Comparison of ENCODE assay signal across 12 cellular contexts in the genomic region with DNA sequence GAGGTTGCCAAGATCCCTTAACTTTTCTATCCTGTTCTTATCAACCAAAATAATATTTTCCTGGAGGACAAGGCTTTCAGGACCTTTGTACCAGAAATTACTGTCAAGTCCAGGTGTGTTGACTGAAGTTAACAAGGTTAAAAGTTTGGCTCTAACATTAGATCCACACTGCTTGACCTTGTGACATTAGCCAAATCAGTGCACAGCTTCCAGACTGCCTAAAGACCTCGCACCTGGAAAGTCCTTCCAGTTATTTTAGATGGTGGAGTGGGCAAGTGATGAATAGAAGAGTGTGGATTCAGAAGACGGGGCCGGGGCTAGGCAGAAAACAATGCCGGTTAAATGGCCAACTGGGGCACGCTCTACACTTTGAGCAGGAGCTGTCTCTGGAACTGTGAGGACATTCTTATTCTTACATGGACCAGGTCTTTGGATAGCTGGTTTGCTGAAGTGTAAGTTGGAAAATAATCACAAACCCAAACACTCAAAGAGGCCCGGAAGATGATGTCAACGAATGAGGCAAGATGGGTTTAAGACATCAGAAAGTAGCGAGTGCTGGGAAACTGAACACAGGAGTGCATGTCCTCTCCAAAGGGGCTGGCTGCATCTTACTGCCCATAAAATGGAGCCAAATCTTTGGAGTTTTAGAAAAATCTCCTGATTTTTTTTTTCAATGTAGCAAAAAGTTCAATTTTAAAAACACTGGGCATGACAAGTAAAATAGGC. TPM values are rescaled to one million over a fixed set of nuclear protein-coding genes. Genes with fewer than 3 reads are reported as not detected.
A peak's percentile ranks its signal among the peaks of the same experiment; 100 is the strongest.
DNase-seq lines count a peak whose midpoint lies in the region; ATAC-seq, FAIRE-seq and TF ChIP-seq lines count a peak whose summit lies in the region.
"Had no signal": no experiment of that assay in that cellular context is flagged by ENCODE, and none has a peak within 500 bp of the region (broad histone marks: within the 10 kb centered on the region; RNA-seq: fewer than 3 reads in every experiment).

No MANE protein-coding gene starts in this region.

- no peaks in the 10 kb centered on the region for H3K9me2 ChIP-seq in HCT116 (ENCODE audit: insufficient read depth)

- H3K4me3 ChIP-seq in HCT116 (replicated peaks in 1 of 2; ENCODE audit: low read depth in 1 of 2, low read length in 2 of 2) (no peak overlapping the region), astrocyte (ENCODE audit: insufficient read depth, low read depth, low read length) (no peak overlapping the region), right cardiac atrium (ENCODE audit: low read length) (no peak overlapping the region)

- FAIRE-seq in astrocyte (lab: Jason Lieb, UNC) = no peak
- FAIRE-seq: H1 had no signal

- TF ChIP-seq POLR2A in HCT116 (IDR thresholded peaks at IDR 0.05; ENCODE audit: borderline replicate concordance, extremely low read depth, insufficient read depth, insufficient read length) = no peak

- TF ChIP-seq RAD21 in HCT116 (IDR thresholded peaks at IDR 0.05; ENCODE audit: low read depth) = no peak

- H3K36me3 ChIP-seq in HCT116 (ENCODE audit: control insufficient read depth in 1 of 2, insufficient read depth in 2 of 2, low read length in 2 of 2) (peaks cover 18 to 20% of the 10 kb centered on the region in 2 experiments), astrocyte (ENCODE audit: insufficient read depth, low read length) (peaks cover 17% of the 10 kb centered on the region)

- H3K9me3 ChIP-seq in HCT116 (ENCODE audit: control insufficient read depth in 1 of 2, insufficient read depth in 1 of 2, low read depth in 1 of 2, low read length in 2 of 2) = no peaks in the 10 kb centered on the region
- H3K9me3 ChIP-seq in astrocyte (ENCODE audit: insufficient read depth, low read depth, low read length) = no peaks in the 10 kb centered on the region
- H3K9me3 ChIP-seq in right cardiac atrium (ENCODE audit: control insufficient read depth, low read length) = no peaks in the 10 kb centered on the region

- H3K9ac ChIP-seq in HCT116 (ENCODE audit: low read length) = no peak overlapping the region
- peak overlapping the region; percentile 48 for H3K9ac ChIP-seq in astrocyte (ENCODE audit: low read length)

- no peak for TF ChIP-seq CTCF in HCT116 (IDR thresholded peaks at IDR 0.05 in 2 of 3, conservative IDR thresholded peaks at IDR 0.05 in 1 of 3; ENCODE audit: borderline replicate concordance in 1 of 3, insufficient read depth in 1 of 3, low read depth in 2 of 3, low read length in 2 of 3)
- no peak for TF ChIP-seq CTCF in astrocyte (IDR thresholded peaks at IDR 0.05; ENCODE audit: insufficient read depth, low read depth, low read length)
- TF ChIP-seq CTCF in Calu3 (IDR thresholded peaks at IDR 0.05; ENCODE audit: unreplicated experiment) = no peak

- H3K4me3 Mint-ChIP-seq in astrocyte (ENCODE audit: unreplicated experiment) (no peak overlapping the region), Calu3 (ENCODE audit: low read depth, unreplicated experiment) (no peak overlapping the region)
- no peak overlapping the region for H3K4me3 Mint-ChIP-seq in stimulated activated memory B cell treated with anti-CD40 and anti-IgM and Interleukin-4, amounts not matched to agents 10 μg/mL and 1 μg/mL and 100 μg/mL, for 72 hours
- H3K4me3 Mint-ChIP-seq: activated B cell treated with CpG ODN at 0.5 μM for 24 hours had no signal

- H3K36me3 Mint-ChIP-seq in astrocyte (ENCODE audit: low read depth, unreplicated experiment) (peaks cover 10% of the 10 kb centered on the region), Calu3 (ENCODE audit: insufficient read depth, unreplicated experiment) (peaks cover 13% of the 10 kb centered on the region)
- H3K36me3 Mint-ChIP-seq in stimulated activated memory B cell treated with anti-CD40 and anti-IgM and Interleukin-4, amounts not matched to agents 10 μg/mL and 1 μg/mL and 100 μg/mL, for 72 hours = peaks cover 77% of the 10 kb centered on the region

- RAD21 ChIA-PET in HCT116 (lab: Charles Lee; ENCODE audit: low non-redundant PET in 1 of 2, low total read pairs in 2 of 2, uncharacterized antibody in 2 of 2, unreplicated experiment in 2 of 2) = interaction anchor here in 1 of 2 experiments (0.8 to 1.5 kb wide), 4 partner anchors 85 to 214 kb away, joined by 3 read pairs; a partner anchor contains a TSS

- no peaks in the 10 kb centered on the region for H3K9me3 Mint-ChIP-seq in astrocyte (ENCODE audit: unreplicated experiment)
- H3K9me3 Mint-ChIP-seq in stimulated activated memory B cell treated with anti-CD40 and anti-IgM and Interleukin-4, amounts not matched to agents 10 μg/mL and 1 μg/mL and 100 μg/mL, for 72 hours = no peaks in the 10 kb centered on the region
- no peaks in the 10 kb centered on the region for H3K9me3 Mint-ChIP-seq in Calu3 (ENCODE audit: low read depth, unreplicated experiment)
- H3K9me3 Mint-ChIP-seq: activated B cell treated with CpG ODN at 0.5 μM for 24 hours had no signal

- no peak for DNase-seq in HCT116 (ENCODE audit: low read depth, low spot score)
- no peak for DNase-seq in astrocyte (ENCODE audit: low read depth)
- no peak for DNase-seq in right cardiac atrium
- no peak for DNase-seq in Calu3
- DNase-seq in activated CD4-positive, alpha-beta T cell treated with anti-CD3 and anti-CD28 coated beads, Interleukin-2, amount 50 U/mL, for 4 hours = no peak
- DNase-seq in activated effector memory CD4-positive, alpha-beta T cell treated with Interleukin-2 at 50 U/mL for 16 hours = no peak
- DNase-seq: activated B cell treated with CpG ODN at 0.5 μM for 24 hours, NCI-H1417, SIG-M5 had no signal

- 75% methylated on average over 8 of the region's 8 CpGs for WGBS in right cardiac atrium

- H3K27ac ChIP-seq in HCT116 (ENCODE audit: low read depth, low read length) = no peak overlapping the region
- peak overlapping the region; percentile 72 for H3K27ac ChIP-seq in astrocyte (ENCODE audit: low read depth, low read length)
- peak overlapping the region; percentile 82 for H3K27ac ChIP-seq in right cardiac atrium (ENCODE audit: low read length)

- BruUV-seq in HCT116 (replicated peaks; lab: Mats Ljungman, UMichigan) (no TSS peak), Calu3 (replicated peaks; lab: Mats Ljungman, UMichigan) (no TSS peak)

- CTCF ChIA-PET in HCT116 (lab: Charles Lee) = interaction anchor here (0.8 to 4.3 kb wide), 14 partner anchors 12 to 457 kb away, joined by 3 to 33 read pairs (median 6); no protein-coding TSS in a partner anchor
- CTCF ChIA-PET in Calu3 (lab: Charles Lee) = interaction anchor here (0.9 to 4.1 kb wide), 6 partner anchors 85 to 454 kb away, joined by 3 to 17 read pairs (median 3); no protein-coding TSS in a partner anchor

- H3K27me3 Mint-ChIP-seq in astrocyte (ENCODE audit: low read depth, unreplicated experiment) (no peaks in the 10 kb centered on the region), Calu3 (ENCODE audit: unreplicated experiment) (no peaks in the 10 kb centered on the region)
- H3K27me3 Mint-ChIP-seq in stimulated activated memory B cell treated with anti-CD40 and anti-IgM and Interleukin-4, amounts not matched to agents 10 μg/mL and 1 μg/mL and 100 μg/mL, for 72 hours = no peaks in the 10 kb centered on the region
- H3K27me3 Mint-ChIP-seq: activated B cell treated with CpG ODN at 0.5 μM for 24 hours had no signal

- H4K20me1 ChIP-seq in HCT116 (ENCODE audit: insufficient read depth) (no peaks in the 10 kb centered on the region), astrocyte (ENCODE audit: insufficient read depth, low read length) (no peaks in the 10 kb centered on the region)

- H3K27ac Mint-ChIP-seq in astrocyte (ENCODE audit: unreplicated experiment) (peak overlapping the region; percentile 88), Calu3 (ENCODE audit: unreplicated experiment) (no peak overlapping the region)
- peak overlapping the region; percentile 57 for H3K27ac Mint-ChIP-seq in stimulated activated memory B cell treated with anti-CD40 and anti-IgM and Interleukin-4, amounts not matched to agents 10 μg/mL and 1 μg/mL and 100 μg/mL, for 72 hours
- H3K27ac Mint-ChIP-seq: activated B cell treated with CpG ODN at 0.5 μM for 24 hours had no signal

- H2AFZ ChIP-seq in HCT116 (ENCODE audit: low read depth, low read length, poor library complexity, severe bottlenecking) (no peak overlapping the region), astrocyte (ENCODE audit: low read depth, low read length) (peak overlapping the region; percentile 7)

- H3K79me2 ChIP-seq in HCT116 (ENCODE audit: insufficient read depth, low read length) (no peaks in the 10 kb centered on the region), astrocyte (ENCODE audit: insufficient read depth, low read length) (no peaks in the 10 kb centered on the region)

- H3K4me1 Mint-ChIP-seq in astrocyte (ENCODE audit: low read depth, unreplicated experiment) (peaks cover 18% of the 10 kb centered on the region), Calu3 (ENCODE audit: low read depth, unreplicated experiment) (no peaks in the 10 kb centered on the region)
- H3K4me1 Mint-ChIP-seq in stimulated activated memory B cell treated with anti-CD40 and anti-IgM and Interleukin-4, amounts not matched to agents 10 μg/mL and 1 μg/mL and 100 μg/mL, for 72 hours = peaks cover 30% of the 10 kb centered on the region

- no peak for ATAC-seq in HCT116
- peak; percentile 8 to 46 for ATAC-seq in right cardiac atrium
- ATAC-seq in stimulated activated memory B cell treated with anti-CD40 and anti-IgM and Interleukin-4, amounts not matched to agents 10 μg/mL and 1 μg/mL and 100 μg/mL, for 72 hours = no peak
- ATAC-seq in GM19455 (IDR thresholded peaks at IDR 0.05; ENCODE audit: unreplicated experiment) = no peak

- POLR2A ChIA-PET in HCT116 (lab: Charles Lee) = interaction anchor here (1.2 kb wide), 1 partner anchor 106 kb away, joined by 4 read pairs; a partner anchor contains a TSS

- intact Hi-C loops in HCT116 (cut with micrococcal nuclease) (loop anchor here (5.0 to 10.0 kb wide), 2 partner anchors 152 to 920 kb away; a partner anchor contains a TSS), right cardiac atrium (cut with DNase I) (loop anchor here (5.0 to 10.0 kb wide), 3 partner anchors 80 to 172 kb away; no protein-coding TSS in a partner anchor), Calu3 (cut with micrococcal nuclease; ENCODE audit: unreplicated experiment) (loop anchor here (5.0 kb wide), 1 partner anchor 452 kb away; no protein-coding TSS in a partner anchor)

- no peaks in the 10 kb centered on the region for H3K27me3 ChIP-seq in HCT116 (ENCODE audit: insufficient read depth, low read length)
- H3K27me3 ChIP-seq in astrocyte (ENCODE audit: insufficient read depth, low read length) = no peaks in the 10 kb centered on the region
- H3K27me3 ChIP-seq in right cardiac atrium (ENCODE audit: control insufficient read depth, insufficient read depth) = no peaks in the 10 kb centered on the region

- H3K4me2 ChIP-seq in HCT116 (ENCODE audit: low read length) = peak overlapping the region; percentile 52
- peak overlapping the region; percentile 65 for H3K4me2 ChIP-seq in astrocyte (ENCODE audit: low read length)

- H3K4me1 ChIP-seq in HCT116 (ENCODE audit: control insufficient read depth in 1 of 2, insufficient read depth in 2 of 2, low read length in 2 of 2) (peaks cover 3 to 12% of the 10 kb centered on the region in 2 experiments; a peak in 3 of 4 replicates), astrocyte (ENCODE audit: insufficient read depth, low read length) (peaks cover 13% of the 10 kb centered on the region), right cardiac atrium (ENCODE audit: control insufficient read depth, insufficient read depth, low read length) (peaks cover 1% of the 10 kb centered on the region)

RNA-seq across cellular contexts. Expression of a gene that starts 56.3 kb away (rescaled TPM):
- total RNA-seq in HCT116 (2021; ENCODE audit: unreplicated experiment) (39.6 TPM), astrocyte (38.2 and 45.4 TPM in 2 replicates), right cardiac atrium (10 to 100 TPM; 44.3 to 53.2 (median 48.8) TPM), Calu3 (2022) (19.1 and 26.6 TPM in 2 replicates)
- 9.6 and 12.3 TPM in 2 replicates for polyA plus RNA-seq in HCT116 (2012)
- polyA plus RNA-seq in right cardiac atrium = 24.4 TPM

Comparison
In these comparisons a context has a peak if more than half of its experiments do, and no peak if none do; other contexts are left out.
1. ATAC-seq: peak in right cardiac atrium (2 of 2); none in HCT116 (single experiment), stimulated activated memory B cell treated with anti-CD40 and anti-IgM and Interleukin-4, amounts not matched to agents 10 μg/mL and 1 μg/mL and 100 μg/mL, for 72 hours (single experiment) and GM19455 (single experiment).